8 cellular contexts compared by ENCODE assay signal in genomic region chr6:119348308-119349040, GRCh38. TPM values are rescaled to one million over a fixed set of nuclear protein-coding genes. Genes with fewer than 3 reads are reported as not detected.
DNase-seq lines count a peak whose midpoint lies in the region; ATAC-seq and TF ChIP-seq lines count a peak whose summit lies in the region.

No MANE protein-coding gene starts in this region.

- 0 to 1% (median 0%) methylated on average over 31 to 65 of the region's 65 CpGs for WGBS in ovary, 3 donors

- H3K9me3 Mint-ChIP-seq in CD4-positive, CD25-positive, alpha-beta regulatory T cell = no peaks in the 10 kb centered on the region

- H3K36me3 Mint-ChIP-seq in CD4-positive, CD25-positive, alpha-beta regulatory T cell = no peaks in the 10 kb centered on the region

- peak overlapping the region; percentile 75 for H3K4me3 ChIP-seq in CD4-positive, CD25-positive, alpha-beta regulatory T cell (ENCODE audit: low read depth, low read length)
- H3K4me3 ChIP-seq in fibroblast of villous mesenchyme (ENCODE audit: low read depth, low read length) = peak overlapping the region; percentile 97
- H3K4me3 ChIP-seq in ovary = peak overlapping the region; percentile 89

- no peaks in the 10 kb centered on the region for H3K9me3 ChIP-seq in CD4-positive, CD25-positive, alpha-beta regulatory T cell (ENCODE audit: control insufficient read depth in 2 of 2, low read length in 2 of 2)
- H3K9me3 ChIP-seq in ovary = no peaks in the 10 kb centered on the region

- no peaks in the 10 kb centered on the region for H3K36me3 ChIP-seq in CD4-positive, CD25-positive, alpha-beta regulatory T cell (ENCODE audit: control insufficient read depth, insufficient read depth, low read length)
- H3K36me3 ChIP-seq in ovary = no peaks in the 10 kb centered on the region

- no peak for ATAC-seq in CD4-positive, CD25-positive, alpha-beta regulatory T cell (ENCODE audit: low read depth in 2 of 2)
- ATAC-seq in GM21390 (IDR thresholded peaks at IDR 0.05; ENCODE audit: unreplicated experiment) (peak; percentile 0), HG03039 (IDR thresholded peaks at IDR 0.05; ENCODE audit: unreplicated experiment) (no peak)

- H3K27ac ChIP-seq in CD4-positive, CD25-positive, alpha-beta regulatory T cell (ENCODE audit: insufficient read depth, low read length, poor library complexity, severe bottlenecking) = peak overlapping the region; percentile 60
- H3K27ac ChIP-seq in ovary = peak overlapping the region; percentile 54 to 73

- peak; percentile 29 to 53 (median 45) for DNase-seq in CD4-positive, CD25-positive, alpha-beta regulatory T cell
- peak; percentile 44 for DNase-seq in NAMALWA (ENCODE audit: low spot score)
- DNase-seq in activated T-helper 1 cell treated with Interleukin-2 at 50 U/mL for 16 hours (ENCODE audit: low read depth) = peak; percentile 18
- DNase-seq in fibroblast of villous mesenchyme (ENCODE audit: low read depth) = no peak
- peak; percentile 36 to 60 (median 52) for DNase-seq in ovary
- DNase-seq in NCI-H1092 (lab: John Stamatoyannopoulos, UW) = no peak

- H3K4me3 Mint-ChIP-seq in CD4-positive, CD25-positive, alpha-beta regulatory T cell = peak overlapping the region; percentile 88 to 97 (median 94)

- intact Hi-C loops in ovary (cut with DNase I) = no loop called here

- no peak for TF ChIP-seq EP300 in ovary (IDR thresholded peaks at IDR 0.05)

- peaks cover 35% of the 10 kb centered on the region for H3K4me1 ChIP-seq in CD4-positive, CD25-positive, alpha-beta regulatory T cell (ENCODE audit: control insufficient read depth, insufficient read depth, low read length, poor library complexity, severe bottlenecking)
- H3K4me1 ChIP-seq in ovary (ENCODE audit: insufficient read depth) = peaks cover 4% of the 10 kb centered on the region

- H3K27me3 Mint-ChIP-seq in CD4-positive, CD25-positive, alpha-beta regulatory T cell = no peaks in the 10 kb centered on the region

- no peaks in the 10 kb centered on the region for H3K27me3 ChIP-seq in CD4-positive, CD25-positive, alpha-beta regulatory T cell (ENCODE audit: control insufficient read depth, insufficient read depth, low read length)
- no peaks in the 10 kb centered on the region for H3K27me3 ChIP-seq in ovary

- TF ChIP-seq POLR2A in ovary (IDR thresholded peaks at IDR 0.05) = no peak

- TF ChIP-seq CTCF in fibroblast of villous mesenchyme (IDR thresholded peaks at IDR 0.05; ENCODE audit: insufficient read depth, low read depth, low read length) (no peak), ovary (IDR thresholded peaks at IDR 0.05) (no peak)

- H3K27ac Mint-ChIP-seq in CD4-positive, CD25-positive, alpha-beta regulatory T cell = peak overlapping the region; percentile 90 to 97 (median 95)

- peaks cover 35 to 64% (median 46%) of the 10 kb centered on the region in 4 donors for H3K4me1 Mint-ChIP-seq in CD4-positive, CD25-positive, alpha-beta regulatory T cell

RNA-seq across cellular contexts. Expression of gene MAN1A1, which starts 1.1 kb away (rescaled TPM):
- 13.6 TPM for total RNA-seq in CD4-positive, CD25-positive, alpha-beta regulatory T cell
- polyA plus RNA-seq in CD4-positive, CD25-positive, alpha-beta regulatory T cell = 10 to 100 TPM; 10.7 to 20.6 (median 13.1) TPM
- 76.3 and 104 TPM in 2 replicates for total RNA-seq in fibroblast of villous mesenchyme
- 10 to 100 TPM; 27.4 to 49.6 (median 31.8) TPM for total RNA-seq in ovary
- polyA plus RNA-seq in ovary = 10 to 100 TPM; 22.1 to 33.9 TPM

Comparison
In these comparisons a context has a peak if more than half of its experiments do, and no peak if none do; other contexts are left out.
1. DNase-seq: peak in CD4-positive, CD25-positive, alpha-beta regulatory T cell (3 of 3), NAMALWA (single experiment), activated T-helper 1 cell treated with Interleukin-2 at 50 U/mL for 16 hours (single experiment) and ovary (5 of 5); none in fibroblast of villous mesenchyme (single experiment) and NCI-H1092 (single experiment).
2. Peak in every context shown above with its lines, with median percentiles within 50 percentile points of each other: H3K4me3 ChIP-seq.